ENCODE assay signal across 8 cellular contexts in genomic region chr4:78057135-78057599, GRCh38. TPM values are rescaled to one million over a fixed set of nuclear protein-coding genes. Genes with fewer than 3 reads are reported as not detected.
DNase-seq lines count a peak whose midpoint lies in the region; ATAC-seq and TF ChIP-seq lines count a peak whose summit lies in the region.

FRAS1 (plus strand) TSS chr4:78057323; CDS start chr4:78058010, 687 bp downstream.

- H3K9me3 ChIP-seq in neuron (ENCODE audit: low read length) = no peaks in the 10 kb centered on the region

- DNase-seq in DMS 273 treated with DMSO at 0.1 percent for 48 hours (lab: John Stamatoyannopoulos, UW) (peak; percentile 37), NCI-H1105 treated with DMSO at 0.1 percent for 48 hours (lab: John Stamatoyannopoulos, UW) (peak; percentile 81), foreskin keratinocyte (no peak), G401 (ENCODE audit: low spot score) (no peak)
- peak; percentile 65 for DNase-seq in activated CD8-positive, alpha-beta memory T cell treated with anti-CD3 and anti-CD28 coated beads for 24 hours
- DNase-seq in stimulated activated CD4-positive, alpha-beta T cell treated with anti-CD3 and anti-CD28 coated beads, Interleukin-1b, Interleukin-23, amount 100 ng/mL, for 48 hours = no peak

- H3K27ac ChIP-seq in foreskin keratinocyte = no peak within 1 kb of the TSS

- no peaks in the 10 kb centered on the region for H3K36me3 ChIP-seq in neuron (ENCODE audit: insufficient read depth, low read length)

- peak within 1 kb of the TSS; percentile 63 for H3K4me3 ChIP-seq in neuron (ENCODE audit: low read length)

- H2AFZ ChIP-seq in neuron (ENCODE audit: low read depth, low read length) = peak within 1 kb of the TSS; percentile 81

- in situ Hi-C loops in G401 (cut with HindIII; ENCODE audit: low sequenced_read_pairs) = no loop called here

- peaks cover 6% of the 10 kb centered on the region for H3K4me1 ChIP-seq in foreskin keratinocyte
- H3K4me1 ChIP-seq in neuron (ENCODE audit: insufficient read depth, low read length) = peaks cover 13% of the 10 kb centered on the region

- TF ChIP-seq CTCF in foreskin keratinocyte (conservative IDR thresholded peaks at IDR 0.05) = no peak

- ATAC-seq in GM21576 (IDR thresholded peaks at IDR 0.05; ENCODE audit: unreplicated experiment) (peak; percentile 28), foreskin keratinocyte (peak; percentile 35)

- H3K27me3 ChIP-seq in foreskin keratinocyte = no peaks in the 10 kb centered on the region
- no peaks in the 10 kb centered on the region for H3K27me3 ChIP-seq in neuron (ENCODE audit: insufficient read depth, low read length)

RNA-seq across cellular contexts. Expression of gene FRAS1, which starts in this region (rescaled TPM):
- 7.1 and 7.9 TPM in 2 replicates for total RNA-seq in foreskin keratinocyte
- polyA plus RNA-seq in foreskin keratinocyte = 1.3 TPM in 2 replicates
- not detected in 2 replicates for total RNA-seq in G401 (2014; rRNA removed; shearing (Covaris generic))

Comparison
In these comparisons a context has a peak if more than half of its experiments do, and no peak if none do; other contexts are left out.
1. DNase-seq: peak in DMS 273 treated with DMSO at 0.1 percent for 48 hours (single experiment), NCI-H1105 treated with DMSO at 0.1 percent for 48 hours (single experiment) and activated CD8-positive, alpha-beta memory T cell treated with anti-CD3 and anti-CD28 coated beads for 24 hours (single experiment); none in foreskin keratinocyte (0 of 2), G401 (single experiment) and stimulated activated CD4-positive, alpha-beta T cell treated with anti-CD3 and anti-CD28 coated beads, Interleukin-1b, Interleukin-23, amount 100 ng/mL, for 48 hours (single experiment).